Comparison of ENCODE assay signal across 9 cellular contexts in the genomic region with DNA sequence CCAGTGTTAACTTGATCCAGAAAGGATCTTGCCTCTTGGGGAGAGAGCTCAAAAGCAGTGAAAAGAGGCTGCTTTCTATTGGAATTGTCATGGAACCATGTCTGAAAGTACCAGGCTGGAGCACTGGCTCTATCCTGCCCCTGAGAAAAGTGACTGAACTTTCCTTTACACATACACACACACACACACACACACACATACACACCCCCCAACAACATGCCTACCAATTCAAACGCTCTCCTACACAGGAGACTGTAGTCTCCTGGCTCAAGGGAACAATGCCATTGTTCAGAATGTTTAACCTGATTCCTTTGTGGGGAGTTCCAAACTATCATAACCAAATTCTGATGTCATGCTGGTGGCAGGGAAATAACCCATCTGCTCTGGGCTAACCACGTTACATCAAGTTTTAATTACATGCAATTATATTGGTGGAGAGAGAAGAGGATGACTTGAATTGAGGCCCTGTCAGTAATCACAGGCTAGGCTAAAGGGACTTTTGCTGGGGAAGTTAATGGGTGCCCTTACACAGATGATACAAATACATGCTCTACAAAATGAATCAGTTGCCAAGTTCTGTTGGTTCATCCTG. TPM values are rescaled to one million over a fixed set of nuclear protein-coding genes. Genes with fewer than 3 reads are reported as not detected.
DNase-seq lines count a peak whose midpoint lies in the region; ATAC-seq and TF ChIP-seq lines count a peak whose summit lies in the region.
"Had no signal": no experiment of that assay in that cellular context is flagged by ENCODE, and none has a peak within 500 bp of the region (broad histone marks: within the 10 kb centered on the region; RNA-seq: fewer than 3 reads in every experiment).

No MANE protein-coding gene starts in this region.

- in situ Hi-C loops in brain microvascular endothelial cell (cut with HindIII; ENCODE audit: low pct_ligation_motif_present, low sequenced_read_pairs) = no loop called here

- WGBS in adrenal gland, 4 donors = 42 to 70% (median 68%) methylated on average over 2 of the region's 2 CpGs

- no peaks in the 10 kb centered on the region for H3K27me3 ChIP-seq in brain microvascular endothelial cell (replicated peaks)
- no peaks in the 10 kb centered on the region for H3K27me3 ChIP-seq in adrenal gland

- ATAC-seq in GM19468 (IDR thresholded peaks at IDR 0.05; ENCODE audit: extremely low read depth, unreplicated experiment) (peak; percentile 48), HG03457 (IDR thresholded peaks at IDR 0.05; ENCODE audit: unreplicated experiment) (peak; percentile 53)

- H3K27ac ChIP-seq in brain microvascular endothelial cell = no peak overlapping the region
- no peak overlapping the region for H3K27ac ChIP-seq in adrenal gland
- H3K27ac ChIP-seq: KMS-11 had no signal

- H3K9me3 ChIP-seq in adrenal gland (replicated peaks in 1 of 3) = no peaks in the 10 kb centered on the region

- H3K4me1 ChIP-seq in adrenal gland (replicated peaks in 1 of 2) = no peaks in the 10 kb centered on the region

- peak overlapping the region; percentile 25; the same call in 1 of the 2 replicates for H3K4me3 ChIP-seq in GM08714 (ENCODE audit: low read length)
- H3K4me3 ChIP-seq in epithelial cell of proximal tubule (ENCODE audit: low read depth, low read length) = no peak overlapping the region
- H3K4me3 ChIP-seq in brain microvascular endothelial cell (ENCODE audit: low read depth, low read length) = no peak overlapping the region
- no peak overlapping the region for H3K4me3 ChIP-seq in adrenal gland

- H3K36me3 ChIP-seq in brain microvascular endothelial cell (replicated peaks) (no peaks in the 10 kb centered on the region), adrenal gland (replicated peaks in 1 of 2) (no peaks in the 10 kb centered on the region)

- DNase-seq in epithelial cell of proximal tubule (ENCODE audit: low read depth) = peak; percentile 80
- DNase-seq in Ammon's horn (ENCODE audit: low spot score) = no peak
- DNase-seq in Kasumi-1 (lab: John Stamatoyannopoulos, UW) = no peak
- DNase-seq in brain microvascular endothelial cell = no peak
- no peak for DNase-seq in adrenal gland

- no peak for TF ChIP-seq CTCF in epithelial cell of proximal tubule (conservative IDR thresholded peaks at IDR 0.05; ENCODE audit: low read depth, low read length)
- TF ChIP-seq CTCF in brain microvascular endothelial cell (IDR thresholded peaks at IDR 0.05; ENCODE audit: low read depth, low read length, missing control alignments) = no peak
- no peak for TF ChIP-seq CTCF in adrenal gland (IDR thresholded peaks at IDR 0.05)

- TF ChIP-seq POLR2A in adrenal gland (IDR thresholded peaks at IDR 0.05) = no peak

- intact Hi-C loops in adrenal gland (cut with DNase I) = no loop called here

RNA-seq across cellular contexts. Expression of gene DUSP10, which starts 52.3 kb away (rescaled TPM):
- 14.6 and 15.6 TPM in 2 replicates for total RNA-seq in epithelial cell of proximal tubule
- 10 to 100 TPM in 2 of 8 donors, 1 to 10 TPM in 6; 3.7 to 22.1 (median 7.5) TPM for total RNA-seq in adrenal gland
- polyA plus RNA-seq in adrenal gland = 1 to 10 TPM; 2.6 to 8.1 (median 5.1) TPM
